In genomic region chr2:189466656-189467055, GRCh38 we compare ENCODE assay signal across 8 cellular contexts. TPM values are rescaled to one million over a fixed set of nuclear protein-coding genes. Genes with fewer than 3 reads are reported as not detected.
DNase-seq lines count a peak whose midpoint lies in the region; ATAC-seq and TF ChIP-seq lines count a peak whose summit lies in the region.

No MANE protein-coding gene starts in this region.

- H3K4me3 ChIP-seq in Peyer's patch = no peak overlapping the region
- no peak overlapping the region for H3K4me3 ChIP-seq in fibroblast of mammary gland (ENCODE audit: control insufficient read depth, low read depth, low read length)

- no peak overlapping the region for H3K27ac ChIP-seq in Peyer's patch

- TF ChIP-seq POLR2A in Peyer's patch (IDR thresholded peaks at IDR 0.05) = no peak

- H3K9me3 ChIP-seq in Peyer's patch = no peaks in the 10 kb centered on the region

- H3K4me1 ChIP-seq in Peyer's patch = peaks cover 0 to 9% (median 0%) of the 10 kb centered on the region in 4 donors

- ATAC-seq in sciatic nerve (peak; percentile 70), GM18867 (IDR thresholded peaks at IDR 0.05; ENCODE audit: unreplicated experiment) (no peak)

- peaks cover 0 to 66% (median 0%) of the 10 kb centered on the region in 3 donors for H3K36me3 ChIP-seq in Peyer's patch

- no peaks in the 10 kb centered on the region for H3K27me3 ChIP-seq in Peyer's patch

- TF ChIP-seq CTCF in GM20000 (IDR thresholded peaks at IDR 0.05; ENCODE audit: extremely low read depth, missing control alignments) (peak; percentile 9), Peyer's patch (IDR thresholded peaks at IDR 0.05) (peak in 5 of 6 experiments; percentile 14 to 69 (median 62)), fibroblast of mammary gland (conservative IDR thresholded peaks at IDR 0.05; ENCODE audit: control insufficient read depth, insufficient read depth, low read depth, low read length) (peak; percentile 61)

- DNase-seq in AG08395 (ENCODE audit: low spot score) (peak; percentile 24), GM20000 (ENCODE audit: low spot score) (no peak), Peyer's patch (no peak), fibroblast of mammary gland (ENCODE audit: low read depth) (peak; percentile 46), sciatic nerve (ENCODE audit: low spot score) (no peak), COLO668 (lab: John Stamatoyannopoulos, UW; ENCODE audit: unreplicated experiment) (no peak)
- no peak for DNase-seq in activated CD8-positive, alpha-beta memory T cell treated with anti-CD3 and anti-CD28 coated beads, Interleukin-2, amount 50 U/mL, for 4 hours

- intact Hi-C loops in sciatic nerve (cut with DNase I) = no loop called here

RNA-seq across cellular contexts. Expression of gene WDR75, which starts 25.4 kb away (rescaled TPM):
- total RNA-seq in Peyer's patch (10 to 100 TPM; 21.5 to 45.4 (median 32.3) TPM), sciatic nerve (31.5 TPM)

Comparison
In these comparisons a context has a peak if more than half of its experiments do, and no peak if none do; other contexts are left out.
1. DNase-seq: peak in AG08395 (single experiment) and fibroblast of mammary gland (single experiment); none in GM20000 (single experiment), Peyer's patch (0 of 3), sciatic nerve (single experiment), COLO668 (single experiment) and activated CD8-positive, alpha-beta memory T cell treated with anti-CD3 and anti-CD28 coated beads, Interleukin-2, amount 50 U/mL, for 4 hours (single experiment).
2. CTCF ChIP-seq: peak in every context shown above with its lines; median percentile 62 in Peyer's patch; 61 in fibroblast of mammary gland; 9 in GM20000.